In genomic region chrX:23797371-23798128, GRCh38 we compare ENCODE assay signal across 15 cellular contexts. TPM values are rescaled to one million over a fixed set of nuclear protein-coding genes. Genes with fewer than 3 reads are reported as not detected.
DNase-seq lines count a peak whose midpoint lies in the region; ATAC-seq, FAIRE-seq and TF ChIP-seq lines count a peak whose summit lies in the region.
"Had no signal": no experiment of that assay in that cellular context is flagged by ENCODE, and none has a peak within 500 bp of the region (broad histone marks: within the 10 kb centered on the region; RNA-seq: fewer than 3 reads in every experiment).

No MANE protein-coding gene starts in this region.

- H3K36me3 Mint-ChIP-seq in Calu3 (ENCODE audit: insufficient read depth, unreplicated experiment) (peaks cover 12% of the 10 kb centered on the region), chondrocyte (ENCODE audit: low read depth) (no peaks in the 10 kb centered on the region), nephron (ENCODE audit: low read depth) (no peaks in the 10 kb centered on the region)
- H3K36me3 Mint-ChIP-seq: CD8-positive, alpha-beta T cell; natural killer cell had no signal

- H3K4me2 ChIP-seq in IMR-90 (ENCODE audit: low read depth, low read length) = no peak overlapping the region

- no peaks in the 10 kb centered on the region for H4K20me1 ChIP-seq in IMR-90 (ENCODE audit: insufficient read depth, low read length)

- H4K5ac ChIP-seq in IMR-90 (ENCODE audit: low read depth, low read length) = no peak overlapping the region

- no peak overlapping the region for H3K23ac ChIP-seq in IMR-90 (ENCODE audit: low read depth, low read length)

- H2BK20ac ChIP-seq in IMR-90 (ENCODE audit: low read depth, low read length) = no peak overlapping the region

- TF ChIP-seq CTCF in Calu3 (IDR thresholded peaks at IDR 0.05; ENCODE audit: unreplicated experiment) (no peak), IMR-90 (conservative IDR thresholded peaks at IDR 0.05; ENCODE audit: low read depth, low read length) (no peak), chondrocyte (IDR thresholded peaks at IDR 0.05) (peak; percentile 49), nephron (IDR thresholded peaks at IDR 0.05; ENCODE audit: unreplicated experiment in 3 of 3) (peak in 2 of 3 experiments; percentile 10 to 13)

- H3K4me3 ChIP-seq in IMR-90 (ENCODE audit: insufficient read depth, low read depth, low read length) = no peak overlapping the region

- H2AK9ac ChIP-seq in IMR-90 (replicated peaks; ENCODE audit: low read depth, low read length, poor library complexity) = no peak overlapping the region

- in situ Hi-C loops in IMR-90 (cut with MboI; ENCODE audit: low sequenced_read_pairs) = no loop called here

- peak overlapping the region; percentile 33 for H2AFZ ChIP-seq in IMR-90 (replicated peaks; ENCODE audit: low read length, poor library complexity)

- H3K27me3 ChIP-seq in IMR-90 (ENCODE audit: control insufficient read depth, insufficient read depth, low read length) = peaks cover 2% of the 10 kb centered on the region; the same call in 1 of the 2 replicates

- H3K18ac ChIP-seq in IMR-90 (ENCODE audit: low read depth, low read length) = no peak overlapping the region

- intact Hi-C loops in Calu3 (cut with micrococcal nuclease; ENCODE audit: unreplicated experiment) (no loop called here), IMR-90 (cut with micrococcal nuclease) (no loop called here)

- no peak overlapping the region for H2BK15ac ChIP-seq in IMR-90 (ENCODE audit: low read depth, low read length)

- BruUV-seq in Calu3 (replicated peaks; lab: Mats Ljungman, UMichigan) (TSS peak; percentile 44), IMR-90 (replicated peaks; lab: Mats Ljungman, UMichigan) (no TSS peak)

- H3K56ac ChIP-seq in IMR-90 (ENCODE audit: extremely low read depth, insufficient read depth, low read length) = no peak overlapping the region

- no peak overlapping the region for H4K8ac ChIP-seq in IMR-90 (ENCODE audit: low read depth in 2 of 2, low read length in 2 of 2)

- dilution Hi-C loops in IMR-90 (cut with HindIII; ENCODE audit: low sequenced_read_pairs, unreplicated experiment) = no loop called here

- no peak overlapping the region for H3K27ac ChIP-seq in IMR-90 (ENCODE audit: insufficient read depth, low read length)

- H3K27ac Mint-ChIP-seq in Calu3 (ENCODE audit: unreplicated experiment) (peak overlapping the region; percentile 90), chondrocyte (ENCODE audit: unreplicated experiment) (peak overlapping the region; percentile 92), nephron (peak overlapping the region; percentile 67 to 86 (median 78))
- H3K27ac Mint-ChIP-seq: CD8-positive, alpha-beta T cell; natural killer cell had no signal

- H3K9me3 ChIP-seq in IMR-90 (ENCODE audit: control insufficient read depth, insufficient read depth, low read length) = no peaks in the 10 kb centered on the region

- H3K4me1 Mint-ChIP-seq in Calu3 (ENCODE audit: low read depth, unreplicated experiment) (peaks cover 15% of the 10 kb centered on the region), chondrocyte (ENCODE audit: low read depth) (peaks cover 59% of the 10 kb centered on the region), nephron (peaks cover 33% of the 10 kb centered on the region)
- H3K4me1 Mint-ChIP-seq: natural killer cell had no signal

- CTCF ChIA-PET in Calu3 (lab: Charles Lee) = interaction anchor here (0.6 to 1.2 kb wide), 7 partner anchors 9 to 1661 kb away, joined by 3 to 6 read pairs (median 3); no protein-coding TSS in a partner anchor
- CTCF ChIA-PET in IMR-90 (lab: Yijun Ruan, JAX) = interaction anchor here (0.7 to 0.8 kb wide), 2 partner anchors 90 to 104 kb away, joined by 3 read pairs; no protein-coding TSS in a partner anchor

- H3K9ac ChIP-seq in IMR-90 (ENCODE audit: low read depth, low read length) = no peak overlapping the region

- no peaks in the 10 kb centered on the region for H3K36me3 ChIP-seq in IMR-90 (ENCODE audit: control insufficient read depth, insufficient read depth, low read length)

- ATAC-seq in IMR-90 (ENCODE audit: low read depth) = no peak
- ATAC-seq in GM19463 (IDR thresholded peaks at IDR 0.05; ENCODE audit: unreplicated experiment) = no peak
- ATAC-seq in HG03139 (IDR thresholded peaks at IDR 0.05; ENCODE audit: unreplicated experiment) = no peak
- ATAC-seq: activated T-cell treated with anti-CD3 and anti-CD28 coated beads, Interleukin-2, amount 50 U/mL, for 4 hours; CD8-positive, alpha-beta T cell; natural killer cell had no signal

- no peaks in the 10 kb centered on the region for H3K9me3 Mint-ChIP-seq in Calu3 (ENCODE audit: low read depth, unreplicated experiment)
- no peaks in the 10 kb centered on the region for H3K9me3 Mint-ChIP-seq in chondrocyte (ENCODE audit: low read depth)
- H3K9me3 Mint-ChIP-seq in nephron = no peaks in the 10 kb centered on the region
- H3K9me3 Mint-ChIP-seq: activated T-cell treated with anti-CD3 and anti-CD28 coated beads, Interleukin-2, amount 50 U/mL, for 4 hours; CD8-positive, alpha-beta T cell; natural killer cell had no signal

- H2AK5ac ChIP-seq in IMR-90 (ENCODE audit: low read depth, low read length) = no peak overlapping the region

- no peaks in the 10 kb centered on the region; the same call in 1 of the 2 replicates for H3K4me1 ChIP-seq in IMR-90 (ENCODE audit: control insufficient read depth, insufficient read depth, low read length)

- TF ChIP-seq POLR2A in IMR-90 (IDR thresholded peaks at IDR 0.05; ENCODE audit: low read depth, low read length) = no peak

- POLR2A ChIA-PET in IMR-90 (lab: Charles Lee; ENCODE audit: unreplicated experiment) = no interaction called here

- no peak overlapping the region for H3K4ac ChIP-seq in IMR-90 (ENCODE audit: low read depth, low read length)

- no peak overlapping the region for H3K14ac ChIP-seq in IMR-90 (replicated peaks; ENCODE audit: low read depth, low read length)

- DNase-seq in Calu3 (peak; percentile 54), IMR-90 (no peak), chondrocyte (ENCODE audit: low spot score) (no peak), GM19239 (ENCODE audit: insufficient read length, low spot score) (no peak), GM19238 (ENCODE audit: insufficient read length, low spot score) (no peak)
- DNase-seq: activated T-cell treated with anti-CD3 and anti-CD28 coated beads, Interleukin-2, amount 50 U/mL, for 4 hours; CD8-positive, alpha-beta T cell; cortex of kidney; natural killer cell; NK-92 treated with Interleukin-12 subunit alpha and Interleukin-12 subunit beta, amount 100 ng/mL, for 24 hours; substantia nigra had no signal

- no peak overlapping the region for H2BK5ac ChIP-seq in IMR-90 (ENCODE audit: low read depth, low read length, poor library complexity, severe bottlenecking)

- H3K9me1 ChIP-seq in IMR-90 (ENCODE audit: insufficient read depth, low read length) = no peaks in the 10 kb centered on the region

- no peaks in the 10 kb centered on the region for H3K79me1 ChIP-seq in IMR-90 (ENCODE audit: low read depth in 1 of 2, low read length in 2 of 2)

- 26% methylated on average over 3 of the region's 12 CpGs; no CpG with 5 or more reads in 1 of the 2 experiments for WGBS in IMR-90 (ENCODE audit: extremely low coverage in 2 of 2, insufficient read length in 1 of 2), 2 experiments

- H3K4me3 Mint-ChIP-seq in Calu3 (ENCODE audit: low read depth, unreplicated experiment) = no peak overlapping the region
- no peak overlapping the region for H3K4me3 Mint-ChIP-seq in chondrocyte (ENCODE audit: unreplicated experiment)
- no peak overlapping the region for H3K4me3 Mint-ChIP-seq in nephron
- H3K4me3 Mint-ChIP-seq: activated T-cell treated with anti-CD3 and anti-CD28 coated beads, Interleukin-2, amount 50 U/mL, for 4 hours; CD8-positive, alpha-beta T cell; natural killer cell had no signal

- no peak for TF ChIP-seq RAD21 in IMR-90 (IDR thresholded peaks at IDR 0.05; ENCODE audit: low read length)

- H3K27me3 Mint-ChIP-seq in Calu3 (ENCODE audit: unreplicated experiment) (no peaks in the 10 kb centered on the region), chondrocyte (ENCODE audit: low read depth) (no peaks in the 10 kb centered on the region), nephron (ENCODE audit: low read depth) (no peaks in the 10 kb centered on the region)

- H4K91ac ChIP-seq in IMR-90 (ENCODE audit: insufficient read depth, low read depth, low read length) = no peak overlapping the region

- FAIRE-seq in GM19239 (lab: Jason Lieb, UNC) = no peak
- FAIRE-seq: TTC549 had no signal

- no peak overlapping the region for H2BK120ac ChIP-seq in IMR-90 (ENCODE audit: low read depth, low read length)

TF ChIP-seq in IMR-90, 13 proteins besides CTCF, POLR2A, EP300 and RAD21:
- no peak for TF ChIP-seq RFX5 (IDR thresholded peaks at IDR 0.05; ENCODE audit: low read depth, low read length)
- TF ChIP-seq MAFK (IDR thresholded peaks at IDR 0.05; ENCODE audit: low read depth, low read length) = no peak
- no peak for TF ChIP-seq CEBPB (IDR thresholded peaks at IDR 0.05; ENCODE audit: low read depth, low read length)
- no peak for TF ChIP-seq MXI1 (IDR thresholded peaks at IDR 0.05; ENCODE audit: borderline replicate concordance, low read depth, low read length)
- TF ChIP-seq MAZ (IDR thresholded peaks at IDR 0.05; ENCODE audit: borderline replicate concordance, low read depth, low read length) = no peak
- no peak for TF ChIP-seq RCOR1 (IDR thresholded peaks at IDR 0.05; ENCODE audit: insufficient replicate concordance, low read length)
- TF ChIP-seq NFE2L2 (IDR thresholded peaks at IDR 0.05; ENCODE audit: low read depth, low read length) = no peak
- TF ChIP-seq USF2 (IDR thresholded peaks at IDR 0.05; ENCODE audit: low read depth, low read length) = no peak
TF ChIP-seq in IMR-90: peak in this region for 0.

RNA-seq across cellular contexts. Expression of gene SAT1, which starts 14.6 kb away (rescaled TPM):
- total RNA-seq in Calu3 (2022) = 419 and 426 TPM in 2 replicates
- total RNA-seq in IMR-90 (2012; rRNA removed) = 55.9 and 112 TPM in 2 replicates
- polyA plus RNA-seq in IMR-90 (2012; rRNA removed) = 92.8 and 99.1 TPM in 2 replicates
- polyA plus RNA-seq in IMR-90 (2012; cell fraction: cytosol; rRNA removed) = 19.5 and 34.3 TPM in 2 replicates
- 284 and 1,941 TPM in 2 replicates for polyA plus RNA-seq in IMR-90 (2012; cell fraction: nucleus; rRNA removed; ENCODE audit: low replicate concordance)
- total RNA-seq in chondrocyte = 157 to 264 TPM (median 263 TPM) in 3 replicates

RNA-seq across cellular contexts. Expression of gene ACOT9, which starts 54.5 kb away (rescaled TPM):
- total RNA-seq in Calu3 (2022) = 38.1 and 49.6 TPM in 2 replicates
- 47.3 and 63.6 TPM in 2 replicates for total RNA-seq in IMR-90 (2012; rRNA removed)
- polyA plus RNA-seq in IMR-90 (2012; rRNA removed) = 35.0 and 43.5 TPM in 2 replicates
- 7.8 and 12.3 TPM in 2 replicates for polyA plus RNA-seq in IMR-90 (2012; cell fraction: cytosol; rRNA removed)
- 21.0 and 127 TPM in 2 replicates for polyA plus RNA-seq in IMR-90 (2012; cell fraction: nucleus; rRNA removed; ENCODE audit: low replicate concordance)
- 69.3 to 99.6 TPM (median 94.6 TPM) in 3 replicates for total RNA-seq in chondrocyte

Comparison
In these comparisons a context has a peak if more than half of its experiments do, and no peak if none do; other contexts are left out.
1. CTCF ChIP-seq: peak in chondrocyte (single experiment) and nephron (2 of 3); none in Calu3 (single experiment) and IMR-90 (single experiment).
2. Peak in every context shown above with its lines, with median percentiles within 50 percentile points of each other: H3K27ac Mint-ChIP-seq.